18 cellular contexts compared by ENCODE assay signal in the genomic region with DNA sequence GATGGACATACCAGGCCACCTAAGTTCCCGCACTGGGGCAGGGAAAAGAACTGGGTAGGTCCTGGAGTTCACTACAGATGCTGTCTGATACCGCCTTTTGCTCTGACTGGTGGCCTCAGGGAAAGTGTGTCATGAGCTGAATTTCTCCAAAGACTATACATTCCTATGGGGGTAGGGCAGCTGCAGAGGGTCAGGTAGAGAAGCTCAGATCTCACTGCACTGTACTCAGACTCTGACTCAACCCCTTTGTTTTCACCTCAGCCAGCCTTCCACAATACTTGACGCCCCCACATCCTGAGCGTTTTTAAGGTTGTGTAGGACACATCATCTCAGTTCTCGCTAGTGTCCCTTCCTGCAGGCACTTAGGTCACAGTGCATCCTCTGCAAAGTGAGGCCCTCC. TPM values are rescaled to one million over a fixed set of nuclear protein-coding genes. Genes with fewer than 3 reads are reported as not detected.
DNase-seq lines count a peak whose midpoint lies in the region; ATAC-seq and TF ChIP-seq lines count a peak whose summit lies in the region.
"Had no signal": no experiment of that assay in that cellular context is flagged by ENCODE, and none has a peak within 500 bp of the region (broad histone marks: within the 10 kb centered on the region; RNA-seq: fewer than 3 reads in every experiment).

No MANE protein-coding gene starts in this region.

- no peak overlapping the region for H2BK5ac ChIP-seq in trophoblast cell (ENCODE audit: low read depth, low read length, poor library complexity)

- H3K79me2 ChIP-seq in trophoblast cell (ENCODE audit: control insufficient read depth, insufficient read depth, low read length, poor library complexity), result no peaks in the 10 kb centered on the region

- peaks cover 19% of the 10 kb centered on the region for H3K36me3 Mint-ChIP-seq in HFFc6 (ENCODE audit: low read depth)
- no peaks in the 10 kb centered on the region for H3K36me3 Mint-ChIP-seq in glutamatergic neuron (ENCODE audit: unreplicated experiment)

- WGBS in trophoblast cell (ENCODE audit: extremely low coverage, insufficient coverage, insufficient read length), result no CpG with 5 or more reads among the region's 5 CpGs

- no peak for TF ChIP-seq CTCF in HFFc6 (IDR thresholded peaks at IDR 0.05)
- no peak for TF ChIP-seq CTCF in glutamatergic neuron (IDR thresholded peaks at IDR 0.05; ENCODE audit: partially characterized antibody, unreplicated experiment)

- no peak overlapping the region for H2BK120ac ChIP-seq in trophoblast cell (ENCODE audit: insufficient read depth, low read length, poor library complexity)

- H3K27me3 Mint-ChIP-seq in HFFc6 (ENCODE audit: insufficient read depth) (no peaks in the 10 kb centered on the region), glutamatergic neuron (ENCODE audit: unreplicated experiment) (no peaks in the 10 kb centered on the region)
- H3K27me3 Mint-ChIP-seq: progenitor cell of endocrine pancreas had no signal

- H3K27me3 ChIP-seq in trophoblast cell (ENCODE audit: insufficient read depth, low read length), result no peaks in the 10 kb centered on the region
- H3K27me3 ChIP-seq: thyroid gland had no signal

- H2AFZ ChIP-seq in trophoblast cell (ENCODE audit: insufficient read depth, low read length, poor library complexity), result no peak overlapping the region

- H3K27ac Mint-ChIP-seq in HFFc6 (peak overlapping the region; percentile 21), glutamatergic neuron (ENCODE audit: unreplicated experiment) (no peak overlapping the region)
- H3K27ac Mint-ChIP-seq: nephron, progenitor cell of endocrine pancreas had no signal

- no peak overlapping the region for H4K8ac ChIP-seq in trophoblast cell (ENCODE audit: low read depth, low read length)

- no peak overlapping the region for H3K14ac ChIP-seq in trophoblast cell (ENCODE audit: low read length)

- H3K9me3 Mint-ChIP-seq in HFFc6, result no peaks in the 10 kb centered on the region
- no peaks in the 10 kb centered on the region for H3K9me3 Mint-ChIP-seq in glutamatergic neuron (ENCODE audit: unreplicated experiment)
- H3K9me3 Mint-ChIP-seq: nephron had no signal

- H3K27ac ChIP-seq in trophoblast cell (ENCODE audit: low read depth, low read length), result peak overlapping the region; percentile 37
- H3K27ac ChIP-seq: thyroid gland had no signal

- H3K4me3 Mint-ChIP-seq in HFFc6 (peak overlapping the region; percentile 18), glutamatergic neuron (ENCODE audit: unreplicated experiment) (no peak overlapping the region)
- H3K4me3 Mint-ChIP-seq: nephron had no signal

- H3K4me2 ChIP-seq in trophoblast cell (ENCODE audit: low read length), result no peak overlapping the region

- intact Hi-C loops in left colon (cut with DNase I, micrococcal nuclease), result no loop called here

- H3K9ac ChIP-seq in trophoblast cell (ENCODE audit: low read length), result no peak overlapping the region

- no peaks in the 10 kb centered on the region for H3K9me3 ChIP-seq in trophoblast cell (ENCODE audit: insufficient read depth, low read depth, low read length)
- H3K9me3 ChIP-seq: thyroid gland had no signal

- no peaks in the 10 kb centered on the region for H3K79me1 ChIP-seq in trophoblast cell (ENCODE audit: low read length)

- DNase-seq in activated CD4-positive, alpha-beta T cell treated with anti-CD3 and anti-CD28 coated beads for 48 hours, result peak; percentile 43
- no peak for DNase-seq in activated CD4-positive, alpha-beta T cell treated with anti-CD3 and anti-CD28 coated beads, Interleukin-2, amount 50 U/mL, for 1 hour
- DNase-seq in HFFc6 (peak; percentile 40), astrocyte of the hippocampus (ENCODE audit: low read depth, low spot score) (peak; percentile 16), trophoblast cell (peak; percentile 90 to 91), middle frontal gyrus (ENCODE audit: extremely low spot score, low spot score) (no peak), left colon (no peak), glutamatergic neuron (no peak)
- DNase-seq: activated CD8-positive, alpha-beta memory T cell treated with anti-CD3 and anti-CD28 coated beads for 24 hours; C1 segment of cervical spinal cord; DMS 273 treated with DMSO at 0.1 percent for 48 hours; H7; NCI-H1436; small intestine; thyroid gland had no signal

- no peak overlapping the region for H3K23ac ChIP-seq in trophoblast cell (ENCODE audit: low read length)

- peaks cover 0 to 6% of the 10 kb centered on the region in 2 experiments for H3K4me1 ChIP-seq in trophoblast cell (ENCODE audit: control insufficient read depth in 1 of 2, insufficient read depth in 2 of 2, low read length in 2 of 2)
- H3K4me1 ChIP-seq: thyroid gland had no signal

- H3K4me1 Mint-ChIP-seq in HFFc6 (ENCODE audit: low read depth), result peaks cover 24% of the 10 kb centered on the region
- H3K4me1 Mint-ChIP-seq in glutamatergic neuron (ENCODE audit: low read depth, unreplicated experiment), result no peaks in the 10 kb centered on the region
- H3K4me1 Mint-ChIP-seq: nephron had no signal

- no peak overlapping the region for H2BK12ac ChIP-seq in trophoblast cell (ENCODE audit: low read length)

- no peak overlapping the region for H2AK5ac ChIP-seq in trophoblast cell (ENCODE audit: low read length)

- H4K12ac ChIP-seq in trophoblast cell (ENCODE audit: low read depth, low read length), result no peak overlapping the region

- H3K4me3 ChIP-seq in trophoblast cell (ENCODE audit: low read depth, low read length), result no peak overlapping the region
- H3K4me3 ChIP-seq: thyroid gland had no signal

- H4K91ac ChIP-seq in trophoblast cell (ENCODE audit: low read depth, low read length), result no peak overlapping the region

- no peak for ATAC-seq in left colon
- ATAC-seq: SK-N-SH treated with all-trans-retinoic acid at 6 μM for 48 hours had no signal

- H3K36me3 ChIP-seq in trophoblast cell (ENCODE audit: control insufficient read depth in 1 of 2, insufficient read depth in 2 of 2, low read length in 2 of 2), result no peaks in the 10 kb centered on the region
- H3K36me3 ChIP-seq: thyroid gland had no signal

- H3K18ac ChIP-seq in trophoblast cell (ENCODE audit: low read length), result no peak overlapping the region

- no peak overlapping the region for H3K4ac ChIP-seq in trophoblast cell (ENCODE audit: low read depth, low read length)

RNA-seq across cellular contexts. Expression of a gene that starts 7.8 kb away (rescaled TPM):
- 10 to 100 TPM; 23.1 to 28.2 (median 24.4) TPM for total RNA-seq in HFFc6 (2021; fragmentation: NEBNext Ultra II Directional; extraction: Animal tissue kit (Norgen Biotek cat#: 25700))
- polyA plus RNA-seq in trophoblast cell (2013), result 12.7 and 14.3 TPM in 2 replicates
- total RNA-seq in left colon (10 to 100 TPM; 18.6 to 20.1 TPM), glutamatergic neuron (ENCODE audit: unreplicated experiment) (24.5 TPM)

Comparison
In these comparisons a context has a peak if more than half of its experiments do, and no peak if none do; other contexts are left out.
1. DNase-seq: peak in activated CD4-positive, alpha-beta T cell treated with anti-CD3 and anti-CD28 coated beads for 48 hours (single experiment), HFFc6 (single experiment), astrocyte of the hippocampus (single experiment) and trophoblast cell (2 of 2); none in activated CD4-positive, alpha-beta T cell treated with anti-CD3 and anti-CD28 coated beads, Interleukin-2, amount 50 U/mL, for 1 hour (single experiment), middle frontal gyrus (single experiment), left colon (0 of 2) and glutamatergic neuron (single experiment).